ENCODE assay signal across 19 cellular contexts in the genomic region with DNA sequence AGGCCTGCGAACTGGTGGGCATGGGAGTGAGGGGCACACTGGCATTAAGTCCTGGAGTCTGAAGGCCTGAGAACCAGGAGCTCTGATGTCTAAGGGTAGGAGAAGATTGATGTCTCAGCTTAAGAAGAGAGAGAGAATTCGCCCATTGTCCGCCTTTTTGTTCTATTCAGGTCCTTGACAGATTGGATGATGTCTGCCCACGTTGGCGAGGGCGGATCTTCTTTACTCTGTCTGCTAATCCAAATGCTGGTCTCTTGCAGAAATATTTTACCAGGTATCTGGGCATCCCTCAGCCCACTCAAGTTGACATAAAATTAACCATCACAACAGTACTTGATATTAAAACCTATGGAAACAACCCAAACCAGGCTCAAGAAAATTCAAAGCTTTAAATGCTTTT. TPM values are rescaled to one million over a fixed set of nuclear protein-coding genes. Genes with fewer than 3 reads are reported as not detected.
A peak's percentile ranks its signal among the peaks of the same experiment; 100 is the strongest.
DNase-seq lines count a peak whose midpoint lies in the region; ATAC-seq and TF ChIP-seq lines count a peak whose summit lies in the region.
"Had no signal": no experiment of that assay in that cellular context is flagged by ENCODE, and none has a peak within 500 bp of the region (broad histone marks: within the 10 kb centered on the region; RNA-seq: fewer than 3 reads in every experiment).

No MANE protein-coding gene starts in this region.

- no peak overlapping the region for H3K9ac ChIP-seq in mammary epithelial cell (ENCODE audit: insufficient read depth, low read length)
- H3K9ac ChIP-seq: BLaER1 treated with 17β-estradiol and CSF1 and Interleukin-3, amounts not matched to agents 10 nM and 100 nM had no signal

- WGBS in mammary epithelial cell (ENCODE audit: low coverage, missing lambda C conversion rate): 92% methylated on average over 6 of the region's 6 CpGs

- CTCF ChIA-PET in MCF 10A (lab: Yijun Ruan, JAX) (interaction anchor here (2.5 kb wide), 1 partner anchor 14 kb away, joined by 10 read pairs; no protein-coding TSS in a partner anchor), mammary epithelial cell (lab: Charles Lee; ENCODE audit: low non-redundant PET) (no interaction called here)

- no peak overlapping the region for H3K4me2 ChIP-seq in mammary epithelial cell (ENCODE audit: insufficient read depth, low read depth, low read length)
- H3K4me2 ChIP-seq: A549 had no signal

- TF ChIP-seq CTCF in MCF 10A (IDR thresholded peaks at IDR 0.05; ENCODE audit: unreplicated experiment): no peak
- TF ChIP-seq CTCF in mammary epithelial cell (conservative IDR thresholded peaks at IDR 0.05 in 1 of 2, IDR thresholded peaks at IDR 0.05 in 1 of 2; ENCODE audit: extremely low read depth in 1 of 2, insufficient read depth in 1 of 2, low read depth in 1 of 2, low read length in 2 of 2): no peak

- no peaks in the 10 kb centered on the region for H3K27me3 ChIP-seq in mammary epithelial cell (ENCODE audit: insufficient read depth, low read length)
- H3K27me3 ChIP-seq: BLaER1 treated with 17β-estradiol and CSF1 and Interleukin-3, amounts not matched to agents 10 nM and 100 nM had no signal

- H3K4me3 Mint-ChIP-seq in MCF 10A (ENCODE audit: unreplicated experiment): no peak overlapping the region
- H3K4me3 Mint-ChIP-seq: B cell; CD4-positive, CD25-positive, alpha-beta regulatory T cell; H9 had no signal

- ATAC-seq in GM21515 (IDR thresholded peaks at IDR 0.05; ENCODE audit: unreplicated experiment): no peak
- ATAC-seq in GM21447 (IDR thresholded peaks at IDR 0.05; ENCODE audit: unreplicated experiment): no peak
- ATAC-seq: A549, K562 had no signal

- dilution Hi-C loops in mammary epithelial cell (cut with HindIII; ENCODE audit: low sequenced_read_pairs): loop anchor here (5.0 kb wide), 1 partner anchor 39 kb away; no protein-coding TSS in a partner anchor

- POLR2A ChIA-PET in MCF 10A (lab: Yijun Ruan, JAX): interaction anchor here (0.6 to 1.2 kb wide), 4 partner anchors 11 to 591 kb away, joined by 3 to 4 read pairs (median 4); no protein-coding TSS in a partner anchor

- H3K27ac Mint-ChIP-seq in MCF 10A (ENCODE audit: low read depth, unreplicated experiment): peak overlapping the region; percentile 7
- H3K27ac Mint-ChIP-seq: B cell; CD4-positive, CD25-positive, alpha-beta regulatory T cell; H9 had no signal

- peaks cover 93% of the 10 kb centered on the region for H3K36me3 Mint-ChIP-seq in MCF 10A (ENCODE audit: insufficient read depth, unreplicated experiment)

- BruUV-seq in MCF 10A (replicated peaks; lab: Mats Ljungman, UMichigan) (no TSS peak), mammary epithelial cell (replicated peaks; lab: Mats Ljungman, UMichigan) (no TSS peak)

- H3K9me3 Mint-ChIP-seq in MCF 10A (ENCODE audit: unreplicated experiment): no peaks in the 10 kb centered on the region
- H3K9me3 Mint-ChIP-seq: CD4-positive, CD25-positive, alpha-beta regulatory T cell; H9 had no signal

- H4K20me1 ChIP-seq in mammary epithelial cell (ENCODE audit: insufficient read depth, low read length): no peaks in the 10 kb centered on the region

- in situ Hi-C loops in mammary epithelial cell (cut with MboI; ENCODE audit: low sequenced_read_pairs in 2 of 2): no loop called here

- H2AFZ ChIP-seq in mammary epithelial cell (ENCODE audit: low read depth, low read length): no peak overlapping the region

- H3K4me1 Mint-ChIP-seq in MCF 10A (ENCODE audit: insufficient read depth, unreplicated experiment): no peaks in the 10 kb centered on the region
- H3K4me1 Mint-ChIP-seq: H9 had no signal

- peaks cover 32% of the 10 kb centered on the region for H3K36me3 ChIP-seq in mammary epithelial cell (ENCODE audit: insufficient read depth, low read length)

- no peaks in the 10 kb centered on the region for H3K9me3 ChIP-seq in mammary epithelial cell (replicated peaks; ENCODE audit: insufficient read depth, low read length)
- H3K9me3 ChIP-seq: A549; BLaER1 treated with 17β-estradiol and CSF1 and Interleukin-3, amounts not matched to agents 10 nM and 100 nM; Caco-2 had no signal

- H3K4me3 ChIP-seq in mammary epithelial cell (replicated peaks in 1 of 3; ENCODE audit: insufficient read depth in 1 of 3, low read depth in 2 of 3, low read length in 3 of 3): no peak overlapping the region
- H3K4me3 ChIP-seq: A549; BLaER1 treated with 17β-estradiol and CSF1 and Interleukin-3, amounts not matched to agents 10 nM and 100 nM; K562 had no signal

- intact Hi-C loops in MCF 10A (cut with micrococcal nuclease): no loop called here
- intact Hi-C loops in mammary epithelial cell (cut with micrococcal nuclease): no loop called here
- intact Hi-C loops in head of caudate nucleus (cut with DNase I): no loop called here

- H3K79me2 ChIP-seq in mammary epithelial cell (ENCODE audit: insufficient read depth, low read length): peaks cover 29% of the 10 kb centered on the region

- H3K27me3 Mint-ChIP-seq in MCF 10A (ENCODE audit: insufficient read depth, unreplicated experiment): no peaks in the 10 kb centered on the region
- H3K27me3 Mint-ChIP-seq: B cell; CD4-positive, CD25-positive, alpha-beta regulatory T cell had no signal

- H3K27ac ChIP-seq in mammary epithelial cell (ENCODE audit: insufficient read depth, low read depth, low read length): no peak overlapping the region
- H3K27ac ChIP-seq: 22Rv1; A549; BLaER1 treated with 17β-estradiol and CSF1 and Interleukin-3, amounts not matched to agents 10 nM and 100 nM had no signal

- no peaks in the 10 kb centered on the region for H3K4me1 ChIP-seq in mammary epithelial cell (ENCODE audit: insufficient read depth, low read length)
- H3K4me1 ChIP-seq: A549, Caco-2 had no signal

- no peak for DNase-seq in MCF 10A (ENCODE audit: unreplicated experiment)
- no peak for DNase-seq in mammary epithelial cell
- peak in 33 of 42 donors; percentile 28 to 89 (median 61) for DNase-seq in head of caudate nucleus
- DNase-seq in occipital lobe (lab: John Stamatoyannopoulos, UW): peak; percentile 9
- no peak for DNase-seq in MV-4-11 (lab: John Stamatoyannopoulos, UW)
- DNase-seq: Caco-2; CD4-positive, CD25-positive, alpha-beta regulatory T cell; DMS153; DMS79; GDM1; H9; IMR-90 had no signal

RNA-seq across cellular contexts. Expression of gene MAP6D1, which starts 44.1 kb away (rescaled TPM):
- total RNA-seq in MCF 10A (2022) (1.1 and 1.9 TPM in 2 replicates), mammary epithelial cell (1 to 10 TPM; 1.1 to 4.0 TPM), occipital lobe (4.5 TPM)
- polyA plus RNA-seq in mammary epithelial cell: 4.0 TPM
- polyA minus RNA-seq in mammary epithelial cell: 4.5 TPM

Comparison
In these comparisons a context has a peak if more than half of its experiments do, and no peak if none do; other contexts are left out.
1. DNase-seq: peak in head of caudate nucleus (33 of 42) and occipital lobe (single experiment); none in MCF 10A (single experiment), mammary epithelial cell (single experiment) and MV-4-11 (single experiment).